In the genomic region with DNA sequence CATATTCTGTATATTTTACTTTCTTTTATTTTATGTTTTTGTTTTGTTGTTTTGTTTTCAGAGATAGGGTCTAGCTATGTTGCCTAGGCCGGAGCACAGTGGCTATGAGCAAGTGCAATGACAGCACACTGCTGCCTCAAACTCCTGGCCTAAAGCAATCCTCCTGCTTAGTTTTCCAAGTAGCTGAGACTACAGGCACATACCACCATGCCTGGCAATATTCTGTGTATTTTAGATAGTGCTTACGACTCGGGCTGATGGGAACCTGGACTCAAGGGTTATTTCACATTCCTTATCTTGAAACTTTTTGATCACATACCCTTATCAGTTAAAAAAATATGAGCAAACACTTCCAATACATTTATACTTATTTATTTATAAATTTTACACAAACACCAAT, we compare ENCODE assay signal across 26 cellular contexts.
"Had no signal": no experiment of that assay in that cellular context is flagged by ENCODE, and none has a peak within 500 bp of the region (broad histone marks: within the 10 kb centered on the region; RNA-seq: fewer than 3 reads in every experiment).

No MANE protein-coding gene starts in this region.

- H3K27ac ChIP-seq: stomach, suprapubic skin, testis, thoracic aorta, thyroid gland, tibial artery, tibial nerve, transverse colon, upper lobe of left lung, upper lobe of right lung, uterus, vagina had no signal

- FAIRE-seq: urothelium cell line had no signal

- H3K36me3 ChIP-seq: stomach, suprapubic skin, thoracic aorta, thyroid gland, tibial artery, tibial nerve, transverse colon, upper lobe of left lung, upper lobe of right lung, uterus, vagina had no signal

- H3K27me3 ChIP-seq: stomach, suprapubic skin, testis, thyroid gland, tibial artery, tibial nerve, transverse colon, upper lobe of left lung, upper lobe of right lung, uterus, vagina had no signal

- DNase-seq: stimulated activated CD4-positive, alpha-beta T cell treated with anti-CD3 and anti-CD28 coated beads, Interleukin-2, amount 100 ng/mL, for 48 hours; stimulated activated CD4-positive, alpha-beta T cell treated with anti-CD3 and anti-CD28 coated beads, Interleukin-4, amount 100 ng/mL, for 1 hour; stimulated activated CD4-positive, alpha-beta T cell treated with anti-CD3 and anti-CD28 coated beads, Interleukin-4, amount 100 ng/mL, for 24 hours; stimulated activated CD4-positive, alpha-beta T cell treated with anti-CD3 and anti-CD28 coated beads, Interleukin-4, amount 100 ng/mL, for 4 hours; stimulated activated CD8-positive, alpha-beta memory T cell treated with anti-CD3 and anti-CD28 coated beads, Interleukin-4, amount 100 ng/mL, for 48 hours; stimulated activated naive B cell treated with anti-CD40 and anti-IgM and Interleukin-4, amounts not matched to agents 10 μg/mL and 1 μg/mL and 100 μg/mL, for 72 hours; stimulated activated naive CD4-positive, alpha-beta T cell; stimulated activated naive CD4-positive, alpha-beta T cell treated with Interleukin-2 at 50 U/mL for 16 hours; stimulated activated naive CD8-positive, alpha-beta T cell treated with anti-CD3 and anti-CD28 coated beads, Interleukin-15, amount 100 ng/mL, for 72 hours; stimulated activated naive CD8-positive, alpha-beta T cell treated with anti-CD3 and anti-CD28 coated beads, Interleukin-15, Interleukin-2, amounts not matched to agents 100 U/mL and 50 U/mL, for 24 hours; stomach; substantia nigra; testis; thyroid gland; tibial artery; transverse colon; upper lobe of left lung; upper lobe of right lung; uterus had no signal

- H3K4me1 ChIP-seq: testis, transverse colon, uterus had no signal

- H3K9me3 ChIP-seq: stomach, suprapubic skin, testis, thoracic aorta, thyroid gland, tibial artery, tibial nerve, transverse colon, upper lobe of left lung, upper lobe of right lung, uterus, vagina had no signal

- H3K4me3 ChIP-seq: stomach, suprapubic skin, testis, thoracic aorta, thyroid gland, tibial artery, tibial nerve, transverse colon, upper lobe of left lung, upper lobe of right lung, uterus, vagina had no signal

- ATAC-seq: stimulated activated effector memory CD8-positive, alpha-beta T cell treated with anti-CD3 and anti-CD28 coated beads, Interleukin-12 subunit alpha, Interleukin-12 subunit beta, amount 100 ng/mL, for 72 hours; stimulated activated memory B cell treated with anti-CD40 and anti-IgM and Interleukin-4, amounts not matched to agents 10 μg/mL and 1 μg/mL and 100 μg/mL, for 72 hours; stimulated activated naive B cell treated with anti-CD40 and anti-IgM and Interleukin-4, amounts not matched to agents 10 μg/mL and 1 μg/mL and 100 μg/mL, for 72 hours; stimulated activated naive CD8-positive, alpha-beta T cell treated with anti-CD3 and anti-CD28 coated beads, Interleukin-15, amount 100 ng/mL, for 72 hours; stimulated activated naive CD8-positive, alpha-beta T cell treated with anti-CD3 and anti-CD28 coated beads, Interleukin-15, Interleukin-2, amounts not matched to agents 100 U/mL and 50 U/mL, for 24 hours; upper lobe of right lung had no signal
